8 cellular contexts compared by ENCODE assay signal in the genomic region with DNA sequence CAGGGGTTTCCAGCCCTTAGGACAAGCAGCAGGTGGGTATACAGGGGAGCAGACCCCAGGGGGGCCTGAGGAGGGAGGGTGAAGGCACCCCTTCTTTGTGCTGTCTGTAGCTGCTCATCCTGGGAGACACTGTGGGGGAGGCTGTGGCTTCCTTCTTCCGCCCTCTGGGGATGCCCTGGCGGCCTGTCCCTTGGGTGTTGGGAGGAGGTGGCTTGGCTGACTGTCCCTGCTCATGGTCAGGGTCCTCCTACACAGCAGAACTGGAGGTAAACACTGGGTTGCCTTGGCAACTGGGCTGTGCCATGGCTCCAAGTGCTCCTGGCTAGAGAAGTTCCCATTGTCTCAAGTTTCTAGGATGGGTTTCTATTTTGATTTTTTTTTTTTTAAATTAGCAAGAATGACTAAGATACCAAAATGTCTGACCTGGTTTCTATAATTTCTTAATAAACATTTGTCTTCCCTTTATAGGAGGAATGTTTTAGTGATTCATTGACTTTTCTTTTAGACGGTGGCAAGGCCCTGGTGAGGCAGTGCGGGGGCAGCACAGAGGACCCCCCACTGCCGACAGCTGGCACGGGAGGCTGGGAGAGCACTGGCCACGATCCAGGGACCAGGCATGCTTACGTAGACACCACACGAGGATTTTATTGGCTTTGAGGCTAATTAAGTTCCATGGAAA. TPM values are rescaled to one million over a fixed set of nuclear protein-coding genes. Genes with fewer than 3 reads are reported as not detected.
A peak's percentile ranks its signal among the peaks of the same experiment; 100 is the strongest.
DNase-seq lines count a peak whose midpoint lies in the region; ATAC-seq, FAIRE-seq and TF ChIP-seq lines count a peak whose summit lies in the region.

No MANE protein-coding gene starts in this region.

- peaks cover 20% of the 10 kb centered on the region for H3K4me1 ChIP-seq in RWPE2 (ENCODE audit: insufficient read depth, poor library complexity, severe bottlenecking)
- peaks cover 53% of the 10 kb centered on the region for H3K4me1 ChIP-seq in colonic mucosa
- peaks cover 29% of the 10 kb centered on the region for H3K4me1 ChIP-seq in mesodermal cell (ENCODE audit: control insufficient read depth, insufficient read depth, low read length, poor library complexity, severe bottlenecking)

- peak overlapping the region; percentile 17 to 48 for H3K9ac ChIP-seq in colonic mucosa (ENCODE audit: low read depth in 2 of 2, low read length in 2 of 2)

- no peak for FAIRE-seq in H54 (lab: Jason Lieb, UNC)

- DNase-seq in AG08395 (ENCODE audit: low spot score) (peak; percentile 84), RWPE2 (ENCODE audit: low spot score) (no peak), colonic mucosa (no peak), type B pancreatic cell (ENCODE audit: extremely low spot score, unreplicated experiment) (no peak), H54 (ENCODE audit: insufficient read length, low spot score) (no peak)

- peak overlapping the region; percentile 34 for H3K27ac Mint-ChIP-seq in type B pancreatic cell

- no peaks in the 10 kb centered on the region for H3K27me3 ChIP-seq in RWPE2 (ENCODE audit: insufficient read depth, poor library complexity, severe bottlenecking)
- H3K27me3 ChIP-seq in colonic mucosa = no peaks in the 10 kb centered on the region

- no peaks in the 10 kb centered on the region for H3K9me3 ChIP-seq in RWPE2 (ENCODE audit: severe bottlenecking)
- H3K9me3 ChIP-seq in colonic mucosa = no peaks in the 10 kb centered on the region
- H3K9me3 ChIP-seq in mesodermal cell (ENCODE audit: control insufficient read depth, low read length) = no peaks in the 10 kb centered on the region

- intact Hi-C loops in colonic mucosa (cut with DNase I) = no loop called here

- H3K4me3 Mint-ChIP-seq in type B pancreatic cell = no peak overlapping the region

- peaks cover 24% of the 10 kb centered on the region for H3K4me1 Mint-ChIP-seq in type B pancreatic cell (ENCODE audit: unreplicated experiment)

- H3K27ac ChIP-seq in RWPE2 (ENCODE audit: poor library complexity, severe bottlenecking) (peak overlapping the region; percentile 8), colonic mucosa (peak overlapping the region; percentile 43), mesodermal cell (ENCODE audit: low read depth, low read length, severe bottlenecking) (peak overlapping the region; percentile 36)

- no peaks in the 10 kb centered on the region for H3K27me3 Mint-ChIP-seq in type B pancreatic cell

- no peak overlapping the region for H3K4me3 ChIP-seq in RWPE2 (ENCODE audit: severe bottlenecking)
- H3K4me3 ChIP-seq in colonic mucosa = no peak overlapping the region
- no peak overlapping the region for H3K4me3 ChIP-seq in mesodermal cell (ENCODE audit: extremely low read depth, insufficient read depth, low read length, poor library complexity, severe bottlenecking)

- no peaks in the 10 kb centered on the region for H3K36me3 Mint-ChIP-seq in type B pancreatic cell

- H3K36me3 ChIP-seq in RWPE2 (ENCODE audit: low read depth) (peaks cover 5% of the 10 kb centered on the region; the same call in 1 of the 2 replicates), colonic mucosa (no peaks in the 10 kb centered on the region), mesodermal cell (ENCODE audit: control insufficient read depth, insufficient read depth, low read length) (peaks cover 10% of the 10 kb centered on the region)

- peak; percentile 37 for ATAC-seq in GM18517 (IDR thresholded peaks at IDR 0.05; ENCODE audit: unreplicated experiment)
- ATAC-seq in HG03135 (IDR thresholded peaks at IDR 0.05; ENCODE audit: unreplicated experiment) = peak; percentile 50
- peak; percentile 60 for ATAC-seq in RWPE2 (ENCODE audit: low read depth)

- 91 to 97% methylated on average over 7 to 8 of the region's 9 CpGs for WGBS in mesodermal cell (ENCODE audit: insufficient coverage in 2 of 2), 2 experiments

- no peaks in the 10 kb centered on the region for H3K9me3 Mint-ChIP-seq in type B pancreatic cell

- TF ChIP-seq POLR2A in H54 (IDR thresholded peaks at IDR 0.05; ENCODE audit: low read depth, low read length) = no peak

- TF ChIP-seq CTCF in RWPE2 (IDR thresholded peaks at IDR 0.05; ENCODE audit: poor library complexity, severe bottlenecking) (no peak), colonic mucosa (IDR thresholded peaks at IDR 0.05) (no peak), type B pancreatic cell (conservative IDR thresholded peaks at IDR 0.05) (no peak)

RNA-seq across cellular contexts. Expression of a gene that starts 12.4 kb away (rescaled TPM):
- total RNA-seq in colonic mucosa (10 to 100 TPM; 68.9 to 92.3 TPM), type B pancreatic cell (ENCODE audit: low replicate concordance) (38.6 and 58.2 TPM in 2 replicates)
- polyA plus RNA-seq in mesodermal cell (2013, experiment 1 of 2) = 45.0 TPM
- 49.5 TPM for polyA plus RNA-seq in mesodermal cell (2013, experiment 2 of 2)
